In genomic region chr2:240333985-240334384, GRCh38 we compare ENCODE assay signal across 18 cellular contexts.
"Had no signal": no experiment of that assay in that cellular context is flagged by ENCODE, and none has a peak within 500 bp of the region (broad histone marks: within the 10 kb centered on the region; RNA-seq: fewer than 3 reads in every experiment).

No MANE protein-coding gene starts in this region.

- H3K4me1 ChIP-seq: heart right ventricle, spleen had no signal

- H3K4me3 ChIP-seq: heart right ventricle, lung, SK-N-MC, spleen had no signal

- H3K27me3 ChIP-seq: neutrophil had no signal

- H3K27ac ChIP-seq: heart right ventricle, neutrophil, SK-N-MC, spleen had no signal

- H3K36me3 ChIP-seq: heart right ventricle, neutrophil, spleen had no signal

- DNase-seq: activated B cell treated with CpG ODN at 0.5 μM for 24 hours; activated CD4-positive, alpha-beta T cell treated with anti-CD3 and anti-CD28 coated beads for 36 hours; activated CD4-positive, alpha-beta T cell treated with anti-CD3 and anti-CD28 coated beads, Interleukin-2, amount 50 U/mL, for 4 hours; activated CD8-positive, alpha-beta memory T cell treated with anti-CD3 and anti-CD28 coated beads, Interleukin-2, amount 50 U/mL, for 48 hours; activated naive CD4-positive, alpha-beta T cell; activated T-cell treated with anti-CD3 and anti-CD28 coated beads, Interleukin-2, amount 50 U/mL, for 4 hours; effector CD8-positive, alpha-beta T cell; erythroblast; heart right ventricle; kidney; spleen; stimulated activated CD4-positive, alpha-beta T cell treated with anti-CD3 and anti-CD28 coated beads, Interleukin-4, amount 100 ng/mL, for 1 hour; stimulated activated naive CD4-positive, alpha-beta T cell treated with Interleukin-2 at 50 U/mL for 16 hours; SW 1271; T-helper 17 cell had no signal

- H3K9me3 ChIP-seq: neutrophil had no signal
